10 cellular contexts compared by ENCODE assay signal in the genomic region with DNA sequence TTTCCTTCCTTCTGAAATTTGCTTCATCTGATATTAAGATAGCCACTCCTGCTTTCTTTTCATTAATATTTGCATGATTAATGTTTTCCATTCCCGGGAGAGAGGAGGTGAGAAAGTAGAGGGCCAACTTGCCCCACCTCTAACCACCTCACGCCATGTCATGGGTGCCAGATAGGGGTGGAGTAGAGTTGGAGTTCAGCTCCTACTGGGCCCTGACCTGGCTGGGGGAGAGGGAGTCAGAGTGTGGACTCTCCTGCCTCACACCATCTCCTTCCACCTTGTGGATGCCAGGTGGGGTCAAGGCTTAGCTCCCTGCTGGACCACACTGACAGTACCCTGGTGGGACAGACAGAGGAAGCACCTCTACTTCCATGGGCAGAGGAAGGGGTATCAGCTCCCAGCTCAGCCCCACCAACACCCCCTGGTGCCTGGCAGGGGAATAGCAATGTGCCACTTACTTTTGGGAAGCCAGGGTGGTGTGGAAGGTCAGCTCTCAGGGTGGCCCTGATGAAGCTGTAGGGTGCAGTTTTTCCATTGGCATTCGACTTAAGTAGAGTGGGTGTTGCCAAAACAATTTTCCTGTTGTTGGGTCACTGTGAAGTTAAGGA. TPM values are rescaled to one million over a fixed set of nuclear protein-coding genes. Genes with fewer than 3 reads are reported as not detected.
A peak's percentile ranks its signal among the peaks of the same experiment; 100 is the strongest.
DNase-seq lines count a peak whose midpoint lies in the region; ATAC-seq, FAIRE-seq and TF ChIP-seq lines count a peak whose summit lies in the region.
"Had no signal": no experiment of that assay in that cellular context is flagged by ENCODE, and none has a peak within 500 bp of the region (broad histone marks: within the 10 kb centered on the region; RNA-seq: fewer than 3 reads in every experiment).

No MANE protein-coding gene starts in this region.

- H3K36me3 ChIP-seq in Karpas-422 (ENCODE audit: insufficient read depth, low read length) (no peaks in the 10 kb centered on the region), mesendoderm (ENCODE audit: control insufficient read depth, insufficient read depth, low read length) (peaks cover 3% of the 10 kb centered on the region), esophagus squamous epithelium (peaks cover 12 to 41% (median 15%) of the 10 kb centered on the region in 3 donors)

- no peaks in the 10 kb centered on the region for H4K20me1 ChIP-seq in Karpas-422 (ENCODE audit: insufficient read depth, low read depth, low read length)

- H3K9me3 Mint-ChIP-seq in Calu3 (ENCODE audit: low read depth, unreplicated experiment), result peaks cover 4% of the 10 kb centered on the region

- H2BK120ac ChIP-seq in mesendoderm (ENCODE audit: low read depth, low read length), result no peak overlapping the region

- no peak overlapping the region for H3K4me2 ChIP-seq in Karpas-422 (ENCODE audit: low read depth, low read length, poor library complexity, severe bottlenecking)
- no peak overlapping the region for H3K4me2 ChIP-seq in mesendoderm (ENCODE audit: low read length)

- H3K4me1 Mint-ChIP-seq in Calu3 (ENCODE audit: low read depth, unreplicated experiment), result no peaks in the 10 kb centered on the region

- no TSS peak for BruUV-seq in Calu3 (replicated peaks; lab: Mats Ljungman, UMichigan)

- no peak overlapping the region for H3K4ac ChIP-seq in mesendoderm (ENCODE audit: low read depth, low read length)

- no peak overlapping the region for H2AFZ ChIP-seq in Karpas-422 (ENCODE audit: low read length)

- H2BK15ac ChIP-seq in mesendoderm (replicated peaks; ENCODE audit: low read depth), result no peak overlapping the region

- TF ChIP-seq CTCF in Calu3 (IDR thresholded peaks at IDR 0.05; ENCODE audit: unreplicated experiment) (peak; percentile 75), esophagus squamous epithelium (IDR thresholded peaks at IDR 0.05) (peak in 3 of 6 experiments; percentile 22 to 49 (median 32))

- CTCF ChIA-PET in Calu3 (lab: Charles Lee), result no interaction called here

- H3K9me3 ChIP-seq in Karpas-422 (ENCODE audit: low read length) (no peaks in the 10 kb centered on the region), esophagus squamous epithelium (peaks cover 0 to 6% (median 0%) of the 10 kb centered on the region in 3 donors)

- FAIRE-seq in frontal cortex (lab: Jason Lieb, UNC), result no peak

- H2BK5ac ChIP-seq in mesendoderm (ENCODE audit: low read length), result no peak overlapping the region

- no peak overlapping the region for H3K23ac ChIP-seq in mesendoderm (ENCODE audit: low read length)

- H2AK5ac ChIP-seq in mesendoderm (ENCODE audit: low read length), result no peak overlapping the region

- peaks cover 2% of the 10 kb centered on the region for H3K79me1 ChIP-seq in mesendoderm (ENCODE audit: low read length)

- H3K56ac ChIP-seq in mesendoderm (ENCODE audit: low read length), result no peak overlapping the region

- no peak overlapping the region for H3K27ac ChIP-seq in Karpas-422 (ENCODE audit: low read length)
- no peak overlapping the region for H3K27ac ChIP-seq in mesendoderm (ENCODE audit: low read depth, low read length)
- no peak overlapping the region for H3K27ac ChIP-seq in esophagus squamous epithelium

- no peak overlapping the region for H4K5ac ChIP-seq in mesendoderm (ENCODE audit: low read length)

- DNase-seq in Calu3, result peak; percentile 50
- DNase-seq in Karpas-422, result peak; percentile 77
- DNase-seq in activated T-helper 1 cell treated with Interleukin-2 at 50 U/mL for 16 hours (ENCODE audit: low read depth), result peak; percentile 28
- peak; percentile 57 for DNase-seq in mesendoderm
- no peak for DNase-seq in esophagus squamous epithelium (lab: John Stamatoyannopoulos, UW)
- no peak for DNase-seq in amniotic stem cell (lab: John Stamatoyannopoulos, UW)
- no peak for DNase-seq in frontal cortex (ENCODE audit: low spot score in 2 of 2)

- no peak overlapping the region for H3K27ac Mint-ChIP-seq in Calu3 (ENCODE audit: unreplicated experiment)

- no peak overlapping the region for H3K18ac ChIP-seq in mesendoderm (ENCODE audit: low read length)

- no peaks in the 10 kb centered on the region for H3K27me3 Mint-ChIP-seq in Calu3 (ENCODE audit: unreplicated experiment)

- H3K4me3 ChIP-seq in Karpas-422 (ENCODE audit: low read length) (no peak overlapping the region), mesendoderm (ENCODE audit: low read length) (no peak overlapping the region), esophagus squamous epithelium (no peak overlapping the region)

- H3K9ac ChIP-seq in Karpas-422 (ENCODE audit: low read length) (no peak overlapping the region), mesendoderm (ENCODE audit: low read length) (no peak overlapping the region)

- WGBS in mesendoderm (ENCODE audit: extremely low coverage, insufficient coverage, low lambda C conversion rate), result no CpG with 5 or more reads among the region's 3 CpGs
- 69 to 71% methylated on average over 3 of the region's 3 CpGs for WGBS in esophagus squamous epithelium, 2 donors

- H3K9me2 ChIP-seq in Karpas-422 (replicated peaks; ENCODE audit: insufficient read depth, low read length), result no peaks in the 10 kb centered on the region

- TF ChIP-seq POLR2A in esophagus squamous epithelium (IDR thresholded peaks at IDR 0.05), result no peak

- H3K79me2 ChIP-seq in Karpas-422 (ENCODE audit: low read length) (no peaks in the 10 kb centered on the region), mesendoderm (ENCODE audit: control insufficient read depth, insufficient read depth, low read length) (no peaks in the 10 kb centered on the region)

- no peak overlapping the region for H4K8ac ChIP-seq in mesendoderm (ENCODE audit: low read depth, low read length)

- intact Hi-C loops in Calu3 (cut with micrococcal nuclease; ENCODE audit: unreplicated experiment) (no loop called here), esophagus squamous epithelium (cut with DNase I) (no loop called here)

- H3K4me3 Mint-ChIP-seq in Calu3 (ENCODE audit: low read depth, unreplicated experiment), result no peak overlapping the region

- no peaks in the 10 kb centered on the region for H3K36me3 Mint-ChIP-seq in Calu3 (ENCODE audit: insufficient read depth, unreplicated experiment)

- no peaks in the 10 kb centered on the region for H3K4me1 ChIP-seq in Karpas-422 (ENCODE audit: low read length)
- no peaks in the 10 kb centered on the region for H3K4me1 ChIP-seq in mesendoderm (ENCODE audit: control insufficient read depth, low read depth, low read length)
- peaks cover 0 to under 1% (median 0%) of the 10 kb centered on the region in 3 donors for H3K4me1 ChIP-seq in esophagus squamous epithelium

- no peaks in the 10 kb centered on the region for H3K27me3 ChIP-seq in Karpas-422 (ENCODE audit: low read length)
- H3K27me3 ChIP-seq in mesendoderm (ENCODE audit: insufficient read depth, low read length, poor library complexity), result no peaks in the 10 kb centered on the region
- H3K27me3 ChIP-seq in esophagus squamous epithelium, result no peaks in the 10 kb centered on the region

- no peak for ATAC-seq in HG03571 (IDR thresholded peaks at IDR 0.05; ENCODE audit: unreplicated experiment)

RNA-seq across cellular contexts. Expression of a gene that starts 28.0 kb away (rescaled TPM):
- total RNA-seq in Calu3 (2022), result 19.9 and 21.2 TPM in 2 replicates
- 0.82 and 5.0 TPM in 2 replicates for total RNA-seq in Karpas-422 (2014; rRNA removed; shearing (Covaris generic); ENCODE audit: low replicate concordance)
- 8.7 TPM for polyA plus RNA-seq in mesendoderm (2013, experiment 1 of 2)
- 8.9 TPM for polyA plus RNA-seq in mesendoderm (2013, experiment 2 of 2)
- 10 to 100 TPM in 1 of 4 donors, 1 to 10 TPM in 3; 1.5 to 11.8 (median 5.0) TPM for total RNA-seq in esophagus squamous epithelium
- 2.0 TPM for total RNA-seq in frontal cortex

RNA-seq across cellular contexts. Expression of a gene that starts 44.8 kb away (rescaled TPM):
- not detected in 2 replicates for total RNA-seq in Calu3 (2022)
- total RNA-seq in Karpas-422 (2014; rRNA removed; shearing (Covaris generic); ENCODE audit: low replicate concordance), result not detected in 2 replicates
- not detected for polyA plus RNA-seq in mesendoderm (2013, experiment 1 of 2)
- not detected for polyA plus RNA-seq in mesendoderm (2013, experiment 2 of 2)
- total RNA-seq in esophagus squamous epithelium, result not detected
- not detected for total RNA-seq in frontal cortex
- total RNA-seq: fibroblast of lung, HT1080 had no signal
- polyA plus RNA-seq: fibroblast of lung had no signal

Comparison
In these comparisons a context has a peak if more than half of its experiments do, and no peak if none do; other contexts are left out.
1. DNase-seq: peak in Calu3 (single experiment), Karpas-422 (single experiment), activated T-helper 1 cell treated with Interleukin-2 at 50 U/mL for 16 hours (single experiment) and mesendoderm (single experiment); none in esophagus squamous epithelium (single experiment), amniotic stem cell (single experiment) and frontal cortex (0 of 2).